In genomic region chr5:158435161-158435616, GRCh38 we compare ENCODE assay signal across 8 cellular contexts.
DNase-seq lines count a peak whose midpoint lies in the region; ATAC-seq and TF ChIP-seq lines count a peak whose summit lies in the region.

No MANE protein-coding gene starts in this region.

- H3K4me3 ChIP-seq in suprapubic skin (no peak overlapping the region), left ventricle myocardium inferior (no peak overlapping the region)

- H3K27me3 ChIP-seq in suprapubic skin (no peaks in the 10 kb centered on the region), left ventricle myocardium inferior (ENCODE audit: low read depth) (no peaks in the 10 kb centered on the region)

- H3K9me3 ChIP-seq in suprapubic skin, result no peaks in the 10 kb centered on the region
- H3K9me3 ChIP-seq in left ventricle myocardium inferior (replicated peaks), result peaks cover 2% of the 10 kb centered on the region

- H3K36me3 ChIP-seq in suprapubic skin, result no peaks in the 10 kb centered on the region
- H3K36me3 ChIP-seq in left ventricle myocardium inferior, result no peaks in the 10 kb centered on the region

- POLR2A ChIA-PET in GM10248 (lab: Yijun Ruan, JAX), result no interaction called here

- TF ChIP-seq POLR2A in suprapubic skin (IDR thresholded peaks at IDR 0.05), result no peak

- 52% methylated on average over 4 of the region's 4 CpGs for WGBS in suprapubic skin

- peak; percentile 87 for ATAC-seq in GM21723 (IDR thresholded peaks at IDR 0.05; ENCODE audit: unreplicated experiment)

- DNase-seq in GM10248 (ENCODE audit: extremely low spot score), result peak; percentile 34
- DNase-seq in M059J (ENCODE audit: low read depth), result peak; percentile 24
- DNase-seq in epithelial cell of prostate (ENCODE audit: low read depth, low spot score), result no peak
- no peak for DNase-seq in NCI-H524 treated with DMSO at 0.1 percent for 48 hours (lab: John Stamatoyannopoulos, UW)
- DNase-seq in suprapubic skin (ENCODE audit: low spot score in 2 of 2), result no peak
- no peak for DNase-seq in left ventricle myocardium inferior
- no peak for DNase-seq in OCI-M1 (lab: John Stamatoyannopoulos, UW)

- intact Hi-C loops in left ventricle myocardium inferior (cut with micrococcal nuclease), result no loop called here

- TF ChIP-seq CTCF in GM10248 (IDR thresholded peaks at IDR 0.05; ENCODE audit: control extremely low read depth, extremely low read depth, low read depth, missing control alignments) (no peak), suprapubic skin (IDR thresholded peaks at IDR 0.05) (no peak), left ventricle myocardium inferior (IDR thresholded peaks at IDR 0.05; ENCODE audit: borderline replicate concordance) (no peak)

- CTCF ChIA-PET in GM10248 (lab: Yijun Ruan, JAX), result interaction anchor here (1.2 to 2.9 kb wide), 6 partner anchors 14 to 672 kb away, joined by 3 to 10 read pairs (median 4); no protein-coding TSS in a partner anchor

- TF ChIP-seq EP300 in suprapubic skin (IDR thresholded peaks at IDR 0.05), result no peak

- peak overlapping the region; percentile 11 for H3K27ac ChIP-seq in epithelial cell of prostate
- no peak overlapping the region for H3K27ac ChIP-seq in suprapubic skin
- no peak overlapping the region for H3K27ac ChIP-seq in left ventricle myocardium inferior (replicated peaks)

- H3K4me1 ChIP-seq in suprapubic skin, result no peaks in the 10 kb centered on the region
- peaks cover 17% of the 10 kb centered on the region for H3K4me1 ChIP-seq in left ventricle myocardium inferior

Comparison
In these comparisons a context has a peak if more than half of its experiments do, and no peak if none do; other contexts are left out.
1. DNase-seq: peak in GM10248 (single experiment) and M059J (single experiment); none in epithelial cell of prostate (single experiment), NCI-H524 treated with DMSO at 0.1 percent for 48 hours (single experiment), suprapubic skin (0 of 2), left ventricle myocardium inferior (single experiment) and OCI-M1 (single experiment).